Comparison of ENCODE assay signal across 8 cellular contexts in the genomic region with DNA sequence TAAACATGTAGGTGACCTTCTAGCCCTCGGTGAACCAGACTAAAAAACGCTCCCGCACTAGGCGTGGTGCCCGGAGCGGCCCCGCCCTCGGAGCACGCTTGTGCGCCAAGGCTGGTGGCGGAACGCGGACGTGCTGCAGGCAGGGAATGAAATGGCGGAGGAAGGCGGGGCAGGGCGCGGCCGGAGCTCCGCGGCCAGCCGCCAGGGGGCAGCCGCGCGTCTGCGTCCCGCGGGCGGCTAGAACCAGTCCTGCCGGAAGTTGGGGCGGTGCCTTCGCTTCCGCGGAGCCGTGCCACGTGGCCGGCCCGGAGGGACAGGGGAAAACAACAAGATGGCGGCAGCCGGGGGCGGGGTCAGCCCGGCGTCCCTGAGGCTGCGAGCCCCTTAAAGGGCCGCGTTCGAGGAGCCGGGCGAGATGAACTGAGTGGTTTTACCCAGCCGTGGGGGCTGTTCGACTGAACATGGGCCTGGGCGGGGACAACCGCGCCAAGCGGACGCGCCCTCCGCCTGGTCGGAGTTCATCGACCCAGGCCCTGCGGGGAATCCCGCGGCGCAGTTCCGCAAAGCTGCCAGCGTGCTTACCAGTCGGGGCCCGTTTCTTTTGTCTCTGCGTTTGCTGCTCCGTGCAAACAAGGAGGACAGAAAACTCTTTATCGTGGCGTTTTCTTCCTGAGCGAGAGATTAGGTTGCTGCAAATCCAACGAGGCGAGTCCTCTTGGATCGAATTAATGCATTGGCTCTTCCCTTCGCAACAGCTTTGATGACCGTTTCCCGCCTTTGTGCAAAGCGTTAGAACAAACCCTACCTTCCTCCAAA.
A peak's percentile ranks its signal among the peaks of the same experiment; 100 is the strongest.
DNase-seq lines count a peak whose midpoint lies in the region; ATAC-seq, FAIRE-seq and TF ChIP-seq lines count a peak whose summit lies in the region.

No MANE protein-coding gene starts in this region.

- DNase-seq in D721Med (ENCODE audit: insufficient read length, low spot score) (peak; percentile 82), HUDEP-2 (lab: John Stamatoyannopoulos, UW; ENCODE audit: unreplicated experiment in 76 of 76) (peak in 75 of 76 experiments; percentile 60 to 98 (median 96)), NOMO-1 treated with DMSO at 0.1 percent for 48 hours (lab: John Stamatoyannopoulos, UW; ENCODE audit: unreplicated experiment) (peak; percentile 97), mesothelial cell of epicardium (ENCODE audit: low spot score in 2 of 2, unreplicated experiment in 2 of 2) (peak; percentile 94 to 98)
- peak; percentile 92 for DNase-seq in activated CD8-positive, alpha-beta memory T cell treated with anti-CD3 and anti-CD28 coated beads, Interleukin-2, amount 50 U/mL, for 1 hour (ENCODE audit: extremely low read depth)
- peak; percentile 96 to 99 for DNase-seq in stimulated activated CD8-positive, alpha-beta memory T cell treated with anti-CD3 and anti-CD28 coated beads, Interleukin-15, amount 100 ng/mL, for 4 hours (ENCODE audit: low read depth in 2 of 2)

- no peak for FAIRE-seq in D721Med (lab: Jason Lieb, UNC)

- peak; percentile 76 for ATAC-seq in GM21390 (IDR thresholded peaks at IDR 0.05; ENCODE audit: unreplicated experiment)

- H3K4me1 ChIP-seq in endocrine pancreas (ENCODE audit: control insufficient read depth, insufficient read depth, low read length) = peaks cover 8% of the 10 kb centered on the region

- H3K36me3 Mint-ChIP-seq in mesothelial cell of epicardium = peaks cover 1% of the 10 kb centered on the region

- peaks cover 4% of the 10 kb centered on the region for H3K9me3 Mint-ChIP-seq in mesothelial cell of epicardium

- peak overlapping the region; percentile 99 for H3K27ac Mint-ChIP-seq in mesothelial cell of epicardium

- peak overlapping the region; percentile 79 for H3K4me3 Mint-ChIP-seq in mesothelial cell of epicardium

- H3K9ac ChIP-seq in endocrine pancreas (ENCODE audit: control insufficient read depth, insufficient read depth, low read length) = peak overlapping the region; percentile 90

- no peaks in the 10 kb centered on the region for H3K27me3 Mint-ChIP-seq in mesothelial cell of epicardium (ENCODE audit: low read depth)

- peak overlapping the region; percentile 78 for H3K4me3 ChIP-seq in endocrine pancreas (ENCODE audit: control insufficient read depth, insufficient read depth, low read length)

- H3K4me1 Mint-ChIP-seq in mesothelial cell of epicardium = peaks cover 41% of the 10 kb centered on the region

- H3K36me3 ChIP-seq in endocrine pancreas (ENCODE audit: control insufficient read depth, insufficient read depth, low read length) = no peaks in the 10 kb centered on the region

- H3K9me3 ChIP-seq in endocrine pancreas (ENCODE audit: control insufficient read depth, low read length) = no peaks in the 10 kb centered on the region

- peak; percentile 83 for TF ChIP-seq CTCF in D721Med (IDR thresholded peaks at IDR 0.05; ENCODE audit: insufficient read depth, missing control alignments)
- TF ChIP-seq CTCF in mesothelial cell of epicardium (IDR thresholded peaks at IDR 0.05; ENCODE audit: unreplicated experiment) = peak; percentile 99

- no peaks in the 10 kb centered on the region for H3K27me3 ChIP-seq in endocrine pancreas (ENCODE audit: control insufficient read depth, insufficient read depth, low read length)

Comparison
In these comparisons a context has a peak if more than half of its experiments do, and no peak if none do; other contexts are left out.
1. Peak in every context shown above with its lines: DNase-seq, ATAC-seq and H3K4me3 ChIP-seq.